ENCODE assay signal across 8 cellular contexts in the genomic region with DNA sequence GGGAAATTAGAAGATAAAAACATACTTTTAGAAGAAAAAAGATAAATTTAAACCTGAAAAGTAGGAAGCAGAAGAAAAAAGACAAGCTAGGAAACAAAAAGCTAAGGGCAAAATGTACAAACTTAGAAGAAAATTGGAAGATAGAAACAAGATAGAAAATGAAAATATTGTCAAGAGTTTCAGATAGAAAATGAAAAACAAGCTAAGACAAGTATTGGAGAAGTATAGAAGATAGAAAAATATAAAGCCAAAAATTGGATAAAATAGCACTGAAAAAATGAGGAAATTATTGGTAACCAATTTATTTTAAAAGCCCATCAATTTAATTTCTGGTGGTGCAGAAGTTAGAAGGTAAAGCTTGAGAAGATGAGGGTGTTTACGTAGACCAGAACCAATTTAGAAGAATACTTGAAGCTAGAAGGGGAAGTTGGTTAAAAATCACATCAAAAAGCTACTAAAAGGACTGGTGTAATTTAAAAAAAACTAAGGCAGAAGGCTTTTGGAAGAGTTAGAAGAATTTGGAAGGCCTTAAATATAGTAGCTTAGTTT. TPM values are rescaled to one million over a fixed set of nuclear protein-coding genes. Genes with fewer than 3 reads are reported as not detected.
DNase-seq lines count a peak whose midpoint lies in the region; TF ChIP-seq lines count a peak whose summit lies in the region.

No MANE protein-coding gene starts in this region.

- H3K9me3 ChIP-seq in SK-N-SH = no peaks in the 10 kb centered on the region
- no peaks in the 10 kb centered on the region for H3K9me3 ChIP-seq in iPS-15b (ENCODE audit: control insufficient read depth, insufficient read depth, low read length)
- no peaks in the 10 kb centered on the region for H3K9me3 ChIP-seq in subcutaneous abdominal adipose tissue (ENCODE audit: control insufficient read depth in 5 of 5, low read length in 5 of 5)

- H4K20me1 ChIP-seq in SK-N-SH (ENCODE audit: insufficient read depth) = peaks cover 58% of the 10 kb centered on the region

- H2AFZ ChIP-seq in SK-N-SH (ENCODE audit: low read depth) = no peak overlapping the region

- H3F3A ChIP-seq in SK-N-SH (replicated peaks; ENCODE audit: insufficient read depth) = peaks cover 78% of the 10 kb centered on the region

- WGBS in SK-N-SH (ENCODE audit: low lambda C conversion rate) = 0% methylated on average over 1 of the region's 1 CpG

- no peaks in the 10 kb centered on the region for H3K9me3 Mint-ChIP-seq in mesothelial cell of epicardium

- no peak overlapping the region for H3K27ac Mint-ChIP-seq in mesothelial cell of epicardium

- H3K9me2 ChIP-seq in SK-N-SH = no peaks in the 10 kb centered on the region

- H3K27me3 ChIP-seq in SK-N-SH (ENCODE audit: insufficient read depth) (no peaks in the 10 kb centered on the region), iPS-15b (ENCODE audit: control insufficient read depth, insufficient read depth, low read length) (no peaks in the 10 kb centered on the region), subcutaneous abdominal adipose tissue (ENCODE audit: control insufficient read depth in 5 of 5, insufficient read depth in 4 of 5, low read length in 5 of 5) (no peaks in the 10 kb centered on the region)

- TF ChIP-seq RAD21 in SK-N-SH (IDR thresholded peaks at IDR 0.05; ENCODE audit: low read length) = no peak

- H3K4me2 ChIP-seq in SK-N-SH = peak overlapping the region; percentile 87

- CTCF ChIA-PET in SK-N-SH (lab: Yijun Ruan, JAX) = interaction anchor here (1.6 to 5.9 kb wide), 8 partner anchors 9 to 133 kb away, joined by 8 to 78 read pairs (median 36); partner anchors contain the start of gene NEAT1

- TF ChIP-seq CTCF in SK-N-SH (IDR thresholded peaks at IDR 0.05) (no peak), mesothelial cell of epicardium (IDR thresholded peaks at IDR 0.05; ENCODE audit: unreplicated experiment) (no peak)

- H3K9ac ChIP-seq in SK-N-SH (peak overlapping the region; percentile 100), iPS-15b (ENCODE audit: low read depth, low read length) (peak overlapping the region; percentile 98), subcutaneous abdominal adipose tissue (ENCODE audit: low read length in 5 of 5) (peak overlapping the region; percentile 99 to 100 (median 100))

- H3K79me2 ChIP-seq in SK-N-SH (ENCODE audit: insufficient read depth) = peaks cover 95% of the 10 kb centered on the region

- peak; percentile 30 for DNase-seq in HCEC 1CT
- no peak for DNase-seq in SK-N-SH
- DNase-seq in inferior parietal cortex (ENCODE audit: extremely low spot score) = no peak
- DNase-seq in mesothelial cell of epicardium (ENCODE audit: low spot score in 2 of 2, unreplicated experiment in 2 of 2) = no peak
- no peak for DNase-seq in SHP77 (lab: John Stamatoyannopoulos, UW)
- DNase-seq in activated T-cell treated with anti-CD3 and anti-CD28 coated beads, Interleukin-2, amount 50 U/mL, for 48 hours = no peak

- no peak overlapping the region for H3K4me3 Mint-ChIP-seq in mesothelial cell of epicardium

- H3K36me3 ChIP-seq in SK-N-SH (replicated peaks in 1 of 2; ENCODE audit: control insufficient read depth in 1 of 2, insufficient read depth in 2 of 2, low read length in 1 of 2) (peaks cover 47 to 57% of the 10 kb centered on the region in 2 experiments), iPS-15b (ENCODE audit: control insufficient read depth, insufficient read depth, low read length) (peaks cover 41% of the 10 kb centered on the region), subcutaneous abdominal adipose tissue (ENCODE audit: control insufficient read depth in 5 of 5, insufficient read depth in 5 of 5, low read length in 5 of 5) (peaks cover 33 to 47% (median 36%) of the 10 kb centered on the region in 5 donors)

- TF ChIP-seq EP300 in SK-N-SH (IDR thresholded peaks at IDR 0.05; ENCODE audit: borderline replicate concordance in 1 of 2, low read depth in 1 of 2, low read length in 1 of 2) = no peak

- H3K4me1 Mint-ChIP-seq in mesothelial cell of epicardium = peaks cover 26% of the 10 kb centered on the region

- no peaks in the 10 kb centered on the region for H3K27me3 Mint-ChIP-seq in mesothelial cell of epicardium (ENCODE audit: low read depth)

- H3K36me3 Mint-ChIP-seq in mesothelial cell of epicardium = peaks cover 21% of the 10 kb centered on the region

- H3K27ac ChIP-seq in SK-N-SH (ENCODE audit: low read depth in 2 of 2, low read length in 1 of 2) = peak overlapping the region; percentile 99 to 100
- peak overlapping the region; percentile 99 for H3K27ac ChIP-seq in subcutaneous abdominal adipose tissue (ENCODE audit: low read depth, low read length)

- H3K4me1 ChIP-seq in SK-N-SH (ENCODE audit: control insufficient read depth in 1 of 2, insufficient read depth in 2 of 2, low read depth in 1 of 2, low read length in 1 of 2) = peaks cover 12 to 14% of the 10 kb centered on the region in 2 experiments; a peak in 2 of 4 replicates
- H3K4me1 ChIP-seq in iPS-15b (ENCODE audit: control insufficient read depth, insufficient read depth, low read length) = peaks cover 8% of the 10 kb centered on the region
- peaks cover 9 to 53% (median 40%) of the 10 kb centered on the region in 5 donors for H3K4me1 ChIP-seq in subcutaneous abdominal adipose tissue (ENCODE audit: control insufficient read depth in 5 of 5, insufficient read depth in 5 of 5, low read length in 5 of 5)

- peak overlapping the region; percentile 84 to 87 for H3K4me3 ChIP-seq in SK-N-SH (ENCODE audit: low read depth in 2 of 2, low read length in 1 of 2)
- peak overlapping the region; percentile 91 for H3K4me3 ChIP-seq in iPS-15b (ENCODE audit: low read depth, low read length)
- H3K4me3 ChIP-seq in subcutaneous abdominal adipose tissue (ENCODE audit: low read depth in 1 of 5, low read length in 5 of 5) = peak overlapping the region; percentile 82 to 100 (median 100)

- POLR2A ChIA-PET in SK-N-SH (lab: Yijun Ruan, JAX) = interaction anchor here (0.6 to 26.8 kb wide), 18 partner anchors 8 to 1314 kb away, joined by 3 to 1027 read pairs (median 6); partner anchors contain the start of genes DPF2, FRMD8, NEAT1 and SLC25A45

TF ChIP-seq in SK-N-SH, 30 proteins besides CTCF, POLR2A, EP300 and RAD21 (continues in another document):
- TF ChIP-seq FOXM1 (IDR thresholded peaks at IDR 0.05; ENCODE audit: low read depth) = no peak
- no peak for TF ChIP-seq ELF1 (IDR thresholded peaks at IDR 0.05)
- TF ChIP-seq, protein P1, sequence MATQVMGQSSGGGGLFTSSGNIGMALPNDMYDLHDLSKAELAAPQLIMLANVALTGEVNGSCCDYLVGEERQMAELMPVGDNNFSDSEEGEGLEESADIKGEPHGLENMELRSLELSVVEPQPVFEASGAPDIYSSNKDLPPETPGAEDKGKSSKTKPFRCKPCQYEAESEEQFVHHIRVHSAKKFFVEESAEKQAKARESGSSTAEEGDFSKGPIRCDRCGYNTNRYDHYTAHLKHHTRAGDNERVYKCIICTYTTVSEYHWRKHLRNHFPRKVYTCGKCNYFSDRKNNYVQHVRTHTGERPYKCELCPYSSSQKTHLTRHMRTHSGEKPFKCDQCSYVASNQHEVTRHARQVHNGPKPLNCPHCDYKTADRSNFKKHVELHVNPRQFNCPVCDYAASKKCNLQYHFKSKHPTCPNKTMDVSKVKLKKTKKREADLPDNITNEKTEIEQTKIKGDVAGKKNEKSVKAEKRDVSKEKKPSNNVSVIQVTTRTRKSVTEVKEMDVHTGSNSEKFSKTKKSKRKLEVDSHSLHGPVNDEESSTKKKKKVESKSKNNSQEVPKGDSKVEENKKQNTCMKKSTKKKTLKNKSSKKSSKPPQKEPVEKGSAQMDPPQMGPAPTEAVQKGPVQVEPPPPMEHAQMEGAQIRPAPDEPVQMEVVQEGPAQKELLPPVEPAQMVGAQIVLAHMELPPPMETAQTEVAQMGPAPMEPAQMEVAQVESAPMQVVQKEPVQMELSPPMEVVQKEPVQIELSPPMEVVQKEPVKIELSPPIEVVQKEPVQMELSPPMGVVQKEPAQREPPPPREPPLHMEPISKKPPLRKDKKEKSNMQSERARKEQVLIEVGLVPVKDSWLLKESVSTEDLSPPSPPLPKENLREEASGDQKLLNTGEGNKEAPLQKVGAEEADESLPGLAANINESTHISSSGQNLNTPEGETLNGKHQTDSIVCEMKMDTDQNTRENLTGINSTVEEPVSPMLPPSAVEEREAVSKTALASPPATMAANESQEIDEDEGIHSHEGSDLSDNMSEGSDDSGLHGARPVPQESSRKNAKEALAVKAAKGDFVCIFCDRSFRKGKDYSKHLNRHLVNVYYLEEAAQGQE (IDR thresholded peaks at IDR 0.05; ENCODE audit: low read depth, low read length) = no peak
- no peak for TF ChIP-seq RXRA (IDR thresholded peaks at IDR 0.05; ENCODE audit: borderline replicate concordance, low read depth)
- no peak for TF ChIP-seq MXI1 (IDR thresholded peaks at IDR 0.05; ENCODE audit: low read depth, low read length)
- TF ChIP-seq GABPA (IDR thresholded peaks at IDR 0.05; ENCODE audit: low read depth) = no peak
- no peak for TF ChIP-seq GATA2 (CRISPR knock-in tag; IDR thresholded peaks at IDR 0.05)
- TF ChIP-seq FOXJ3 (CRISPR knock-in tag; IDR thresholded peaks at IDR 0.05) = no peak
- TF ChIP-seq MEF2A (IDR thresholded peaks at IDR 0.05; ENCODE audit: borderline replicate concordance, low read depth) = no peak
- no peak; the same call in 1 of the 2 replicates for TF ChIP-seq NFIC (IDR thresholded peaks at IDR 0.05; ENCODE audit: borderline replicate concordance)
- TF ChIP-seq, protein P2, sequence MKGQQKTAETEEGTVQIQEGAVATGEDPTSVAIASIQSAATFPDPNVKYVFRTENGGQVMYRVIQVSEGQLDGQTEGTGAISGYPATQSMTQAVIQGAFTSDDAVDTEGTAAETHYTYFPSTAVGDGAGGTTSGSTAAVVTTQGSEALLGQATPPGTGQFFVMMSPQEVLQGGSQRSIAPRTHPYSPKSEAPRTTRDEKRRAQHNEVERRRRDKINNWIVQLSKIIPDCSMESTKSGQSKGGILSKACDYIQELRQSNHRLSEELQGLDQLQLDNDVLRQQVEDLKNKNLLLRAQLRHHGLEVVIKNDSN (IDR thresholded peaks at IDR 0.05; ENCODE audit: borderline replicate concordance, low read depth) = no peak
- no peak for TF ChIP-seq NRF1 (IDR thresholded peaks at IDR 0.05; ENCODE audit: low read depth, low read length)
- no peak for TF ChIP-seq RCOR1 (IDR thresholded peaks at IDR 0.05; ENCODE audit: low read length)

RNA-seq across cellular contexts. Expression of gene MALAT1, which starts 0.9 kb away (rescaled TPM):
- 285 and 510 TPM in 2 replicates for polyA plus RNA-seq in SK-N-SH (2012; rRNA removed)
- polyA plus RNA-seq in SK-N-SH (2012; cell fraction: cytosol; rRNA removed) = 23.6 and 25.7 TPM in 2 replicates
- 1,545 and 2,619 TPM in 2 replicates for polyA plus RNA-seq in SK-N-SH (2012; cell fraction: nucleus; rRNA removed)
- total RNA-seq in mesothelial cell of epicardium = 15,343 to 16,172 TPM (median 16,018 TPM) in 3 replicates

RNA-seq across cellular contexts. Expression of gene SCYL1, which starts 25.1 kb away (rescaled TPM):
- 76.7 and 79.9 TPM in 2 replicates for polyA plus RNA-seq in SK-N-SH (2012; rRNA removed)
- polyA plus RNA-seq in SK-N-SH (2012; cell fraction: cytosol; rRNA removed) = 26.2 and 41.7 TPM in 2 replicates
- polyA plus RNA-seq in SK-N-SH (2012; cell fraction: nucleus; rRNA removed) = 115 and 159 TPM in 2 replicates
- 83.4 to 91.1 TPM (median 89.5 TPM) in 3 replicates for total RNA-seq in mesothelial cell of epicardium

RNA-seq across cellular contexts. Expression of gene LTBP3, which starts 58.4 kb away (rescaled TPM):
- polyA plus RNA-seq in SK-N-SH (2012; rRNA removed) = 92.1 and 167 TPM in 2 replicates
- 62.4 and 112 TPM in 2 replicates for polyA plus RNA-seq in SK-N-SH (2012; cell fraction: cytosol; rRNA removed)
- polyA plus RNA-seq in SK-N-SH (2012; cell fraction: nucleus; rRNA removed) = 691 and 1,438 TPM in 2 replicates
- total RNA-seq in mesothelial cell of epicardium = 314 to 333 TPM (median 318 TPM) in 3 replicates
